ENCODE assay signal across 8 cellular contexts in the genomic region with DNA sequence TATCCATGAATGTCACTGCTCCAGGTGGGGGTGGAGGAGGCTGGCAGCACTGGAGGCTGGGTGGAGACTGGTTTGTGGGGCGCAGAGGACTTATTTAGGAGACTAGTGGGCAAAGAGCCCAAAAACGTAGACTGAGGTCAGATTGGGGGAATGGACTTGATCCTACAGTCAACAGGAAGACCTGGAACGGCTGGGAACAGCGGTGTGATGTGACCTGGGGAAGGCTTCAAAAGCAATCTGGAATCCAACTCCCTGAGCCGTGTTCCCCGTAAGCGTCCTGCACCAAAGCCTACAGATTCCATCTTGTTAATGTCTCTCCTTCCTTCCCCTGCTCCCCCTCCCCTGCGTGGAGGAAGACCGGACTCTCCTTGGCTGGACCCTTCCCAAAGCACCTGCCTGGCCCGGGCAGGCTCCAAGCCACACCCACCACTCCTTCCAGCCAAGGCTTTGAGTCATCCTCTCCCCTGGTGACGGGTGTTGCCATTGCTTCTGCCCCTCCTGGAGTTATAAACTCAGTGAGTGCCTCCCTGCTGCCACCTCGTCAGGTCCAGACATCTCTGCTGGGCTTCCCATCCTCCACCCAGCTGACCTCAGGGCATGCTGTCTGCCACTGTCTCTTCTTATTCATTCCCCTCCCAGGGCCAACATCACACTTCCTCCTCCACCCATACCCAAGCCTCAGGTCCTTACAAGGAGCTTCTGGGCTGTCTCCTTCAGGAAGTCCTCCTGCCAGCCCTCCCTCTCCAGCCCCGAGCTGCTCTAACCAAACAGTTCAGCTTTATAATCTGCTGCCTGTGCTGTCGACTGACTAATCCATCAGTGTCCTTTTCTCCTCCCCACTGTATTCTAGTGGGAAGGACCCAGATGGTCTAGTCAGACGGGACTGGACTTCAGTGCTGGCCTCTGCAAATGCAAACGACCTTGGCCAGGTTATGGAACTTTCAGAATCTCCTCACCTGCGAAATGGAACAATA. TPM values are rescaled to one million over a fixed set of nuclear protein-coding genes. Genes with fewer than 3 reads are reported as not detected.
DNase-seq lines count a peak whose midpoint lies in the region; ATAC-seq, FAIRE-seq and TF ChIP-seq lines count a peak whose summit lies in the region.

No MANE protein-coding gene starts in this region.

- peaks cover 34% of the 10 kb centered on the region for H3K4me1 Mint-ChIP-seq in activated naive CD8-positive, alpha-beta T cell (ENCODE audit: low read depth)

- intact Hi-C loops in Right ventricle myocardium superior (cut with DNase I): no loop called here

- no peaks in the 10 kb centered on the region for H3K27me3 ChIP-seq in BLaER1

- H3K36me3 ChIP-seq in BLaER1 (no peaks in the 10 kb centered on the region), HEK293 (ENCODE audit: control insufficient read depth in 2 of 2, insufficient read depth in 1 of 2, low read length in 2 of 2) (no peaks in the 10 kb centered on the region; a peak in 1 of 3 replicates)

- H3K36me3 Mint-ChIP-seq in activated naive CD8-positive, alpha-beta T cell: no peaks in the 10 kb centered on the region

- CTCF ChIA-PET in HEK293 (lab: Yijun Ruan, JAX): interaction anchor here (0.6 to 2.5 kb wide), 6 partner anchors 41 to 104 kb away, joined by 3 to 24 read pairs (median 5); no protein-coding TSS in a partner anchor

- 0 out of 2 replicates have a peak, but pooled peaks have one; percentile 28 for TF ChIP-seq CTCF in HEK293 (tag by site-specific recombination; IDR thresholded peaks at IDR 0.05)

- H3K4me1 ChIP-seq in BLaER1: peaks cover 38% of the 10 kb centered on the region
- peaks cover 23% of the 10 kb centered on the region for H3K4me1 ChIP-seq in HEK293 (ENCODE audit: control insufficient read depth, insufficient read depth, low read length)

- ATAC-seq in Right ventricle myocardium superior (ENCODE audit: poor library complexity): peak; percentile 49
- no peak for ATAC-seq in GM18861 (IDR thresholded peaks at IDR 0.05; ENCODE audit: unreplicated experiment)
- no peak for ATAC-seq in GM21717 (IDR thresholded peaks at IDR 0.05; ENCODE audit: unreplicated experiment)

- peak overlapping the region; percentile 64 for H3K27ac Mint-ChIP-seq in activated naive CD8-positive, alpha-beta T cell

- peak overlapping the region; percentile 85 for H3K4me2 ChIP-seq in BLaER1

- H4K20me1 ChIP-seq in BLaER1: peaks cover 28% of the 10 kb centered on the region

- no peaks in the 10 kb centered on the region for H3K27me3 Mint-ChIP-seq in activated naive CD8-positive, alpha-beta T cell

- H3K9me3 ChIP-seq in BLaER1 (no peaks in the 10 kb centered on the region), HEK293 (ENCODE audit: control insufficient read depth, insufficient read depth, low read depth, low read length) (no peaks in the 10 kb centered on the region)

- H3K27ac ChIP-seq in BLaER1 (no peak overlapping the region), HEK293 (ENCODE audit: extremely low read depth, low read depth, low read length) (no peak overlapping the region)

- POLR2A ChIA-PET in HEK293 (lab: Yijun Ruan, JAX): interaction anchor here (1.1 to 1.6 kb wide), 2 partner anchors 8 to 9 kb away, joined by 3 to 4 read pairs; no protein-coding TSS in a partner anchor

- peak; percentile 91 for FAIRE-seq in RCC 7860 (lab: Jason Lieb, UNC)

- DNase-seq in RCC 7860 (ENCODE audit: low spot score) (peak; percentile 98), Right ventricle myocardium superior (peak; percentile 56), pons (ENCODE audit: low spot score) (peak; percentile 56)

- H3K9ac ChIP-seq in BLaER1: no peak overlapping the region; the same call in 1 of the 2 replicates

- H3K4me3 ChIP-seq in BLaER1 (no peak overlapping the region), HEK293 (ENCODE audit: low read depth, low read length) (no peak overlapping the region)

- H3K4me3 Mint-ChIP-seq in activated naive CD8-positive, alpha-beta T cell: peak overlapping the region; percentile 74

- no peaks in the 10 kb centered on the region for H3K9me3 Mint-ChIP-seq in activated naive CD8-positive, alpha-beta T cell (ENCODE audit: low read depth)

TF ChIP-seq in HEK293, 187 proteins besides CTCF, POLR2A, EP300 and RAD21 (continues in another document):
- TF ChIP-seq GLIS1 (tag by site-specific recombination; IDR thresholded peaks at IDR 0.05) (peak; percentile 99), ZFP3 (tag by site-specific recombination; IDR thresholded peaks at IDR 0.05; ENCODE audit: low read depth) (no peak), ZNF776 (tag by site-specific recombination; IDR thresholded peaks at IDR 0.05; ENCODE audit: borderline replicate concordance) (no peak), ZNF37A (tag by site-specific recombination; IDR thresholded peaks at IDR 0.05) (no peak), ZBTB8A (tag by site-specific recombination; IDR thresholded peaks at IDR 0.05) (no peak), ZBTB20 (tag by site-specific recombination; IDR thresholded peaks at IDR 0.05) (peak; percentile 94), ZNF600 (tag by site-specific recombination; IDR thresholded peaks at IDR 0.05) (peak; percentile 94), ZNF629 (tag by site-specific recombination; IDR thresholded peaks at IDR 0.05) (peak; percentile 59; the same call in 1 of the 2 replicates), SCRT2 (tag by site-specific recombination; IDR thresholded peaks at IDR 0.05) (peak; percentile 59; the same call in 1 of the 2 replicates), HIC1 (tag by site-specific recombination; IDR thresholded peaks at IDR 0.05) (peak; percentile 80; the same call in 1 of the 2 replicates), ZSCAN16 (tag by site-specific recombination; IDR thresholded peaks at IDR 0.05) (no peak), ZXDB (tag by site-specific recombination; IDR thresholded peaks at IDR 0.05) (no peak), ZNF76 (tag by site-specific recombination; IDR thresholded peaks at IDR 0.05; ENCODE audit: borderline replicate concordance, low read depth) (peak; percentile 79)
- TF ChIP-seq, protein P1, sequence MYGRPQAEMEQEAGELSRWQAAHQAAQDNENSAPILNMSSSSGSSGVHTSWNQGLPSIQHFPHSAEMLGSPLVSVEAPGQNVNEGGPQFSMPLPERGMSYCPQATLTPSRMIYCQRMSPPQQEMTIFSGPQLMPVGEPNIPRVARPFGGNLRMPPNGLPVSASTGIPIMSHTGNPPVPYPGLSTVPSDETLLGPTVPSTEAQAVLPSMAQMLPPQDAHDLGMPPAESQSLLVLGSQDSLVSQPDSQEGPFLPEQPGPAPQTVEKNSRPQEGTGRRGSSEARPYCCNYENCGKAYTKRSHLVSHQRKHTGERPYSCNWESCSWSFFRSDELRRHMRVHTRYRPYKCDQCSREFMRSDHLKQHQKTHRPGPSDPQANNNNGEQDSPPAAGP (tag by site-specific recombination; IDR thresholded peaks at IDR 0.05): peak; percentile 86
- TF ChIP-seq, protein P2, sequence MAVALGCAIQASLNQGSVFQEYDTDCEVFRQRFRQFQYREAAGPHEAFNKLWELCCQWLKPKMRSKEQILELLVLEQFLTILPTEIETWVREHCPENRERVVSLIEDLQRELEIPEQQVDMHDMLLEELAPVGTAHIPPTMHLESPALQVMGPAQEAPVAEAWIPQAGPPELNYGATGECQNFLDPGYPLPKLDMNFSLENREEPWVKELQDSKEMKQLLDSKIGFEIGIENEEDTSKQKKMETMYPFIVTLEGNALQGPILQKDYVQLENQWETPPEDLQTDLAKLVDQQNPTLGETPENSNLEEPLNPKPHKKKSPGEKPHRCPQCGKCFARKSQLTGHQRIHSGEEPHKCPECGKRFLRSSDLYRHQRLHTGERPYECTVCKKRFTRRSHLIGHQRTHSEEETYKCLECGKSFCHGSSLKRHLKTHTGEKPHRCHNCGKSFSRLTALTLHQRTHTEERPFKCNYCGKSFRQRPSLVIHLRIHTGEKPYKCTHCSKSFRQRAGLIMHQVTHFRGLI (tag by site-specific recombination; IDR thresholded peaks at IDR 0.05): peak; percentile 34; the same call in 1 of the 2 replicates
- TF ChIP-seq, protein P3, sequence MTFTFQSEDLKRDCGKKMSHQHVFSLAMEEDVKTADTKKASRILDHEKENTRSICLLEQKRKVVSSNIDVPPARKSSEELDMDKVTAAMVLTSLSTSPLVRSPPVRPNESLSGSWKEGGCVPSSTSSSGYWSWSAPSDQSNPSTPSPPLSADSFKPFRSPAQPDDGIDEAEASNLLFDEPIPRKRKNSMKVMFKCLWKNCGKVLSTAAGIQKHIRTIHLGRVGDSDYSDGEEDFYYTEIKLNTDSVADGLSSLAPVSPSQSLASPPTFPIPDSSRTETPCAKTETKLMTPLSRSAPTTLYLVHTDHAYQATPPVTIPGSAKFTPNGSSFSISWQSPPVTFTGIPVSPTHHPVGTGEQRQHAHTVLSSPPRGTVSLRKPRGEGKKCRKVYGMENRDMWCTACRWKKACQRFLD (tag by site-specific recombination; IDR thresholded peaks at IDR 0.05): no peak

RNA-seq across cellular contexts. Expression of gene CLSTN1, which starts 1.6 kb away (rescaled TPM):
- total RNA-seq in Right ventricle myocardium superior: 48.8 TPM
